ENCODE assay signal across 8 cellular contexts in genomic region chr12:69985656-69986055, GRCh38.
DNase-seq lines count a peak whose midpoint lies in the region; ATAC-seq and TF ChIP-seq lines count a peak whose summit lies in the region.

No MANE protein-coding gene starts in this region.

- H3K27ac ChIP-seq in AG04450 (ENCODE audit: low read depth, low read length): no peak overlapping the region

- CTCF ChIA-PET in AG04450 (lab: Charles Lee): no interaction called here

- no peaks in the 10 kb centered on the region; the same call in 1 of the 2 replicates for H3K9me3 ChIP-seq in AG04450 (ENCODE audit: control insufficient read depth, insufficient read depth, low read length)

- TF ChIP-seq CTCF in AG04450 (IDR thresholded peaks at IDR 0.05; ENCODE audit: low read depth, low read length) (peak; percentile 29; the same call in 1 of the 2 replicates), astrocyte of the spinal cord (IDR thresholded peaks at IDR 0.05; ENCODE audit: low read depth, low read length) (peak; percentile 30)

- ATAC-seq in GM18868 (IDR thresholded peaks at IDR 0.05; ENCODE audit: unreplicated experiment): peak; percentile 82
- ATAC-seq in HG03342 (IDR thresholded peaks at IDR 0.05; ENCODE audit: unreplicated experiment): peak; percentile 97
- no peak for ATAC-seq in GM21367 (IDR thresholded peaks at IDR 0.05; ENCODE audit: unreplicated experiment)

- H3K27me3 ChIP-seq in AG04450 (ENCODE audit: control insufficient read depth, insufficient read depth, low read length): no peaks in the 10 kb centered on the region

- H3K4me3 ChIP-seq in AG04450 (ENCODE audit: low read depth, low read length) (no peak overlapping the region), astrocyte of the spinal cord (ENCODE audit: low read depth, low read length) (no peak overlapping the region)

- no peak for DNase-seq in AG04450 (ENCODE audit: low read depth, low spot score)
- DNase-seq in astrocyte of the spinal cord (ENCODE audit: low read depth, low spot score): no peak
- peak; percentile 43 for DNase-seq in stimulated activated CD8-positive, alpha-beta memory T cell treated with anti-CD3 and anti-CD28 coated beads, Interleukin-4, amount 100 ng/mL, for 48 hours
- no peak for DNase-seq in AG08396 (ENCODE audit: low spot score)
- DNase-seq in superior temporal gyrus (ENCODE audit: extremely low spot score): no peak

- POLR2A ChIA-PET in AG04450 (lab: Yijun Ruan, JAX): no interaction called here

- in situ Hi-C loops in astrocyte of the spinal cord (cut with HindIII; ENCODE audit: low sequenced_read_pairs): no loop called here
